ENCODE assay signal across 11 cellular contexts in genomic region chr10:102781921-102782542, GRCh38. TPM values are rescaled to one million over a fixed set of nuclear protein-coding genes. Genes with fewer than 3 reads are reported as not detected.
DNase-seq lines count a peak whose midpoint lies in the region; ATAC-seq and TF ChIP-seq lines count a peak whose summit lies in the region.
"Had no signal": no experiment of that assay in that cellular context is flagged by ENCODE, and none has a peak within 500 bp of the region (broad histone marks: within the 10 kb centered on the region; RNA-seq: fewer than 3 reads in every experiment).

No MANE protein-coding gene starts in this region.

- no peaks in the 10 kb centered on the region for H3K27me3 ChIP-seq in Panc1 (ENCODE audit: control insufficient read depth, insufficient read depth, low read length)
- no peaks in the 10 kb centered on the region for H3K27me3 ChIP-seq in thymus (ENCODE audit: control insufficient read depth, insufficient read depth)

- H3K9me3 ChIP-seq in Panc1 (ENCODE audit: control insufficient read depth, insufficient read depth, low read depth, low read length) = no peaks in the 10 kb centered on the region
- no peaks in the 10 kb centered on the region for H3K9me3 ChIP-seq in thymus (ENCODE audit: control insufficient read depth)

- TF ChIP-seq CTCF in Panc1 (IDR thresholded peaks at IDR 0.05) = no peak

- CTCF ChIA-PET in Panc1 (lab: Charles Lee) = no interaction called here

- whole genome bisulfite sequencing in thymus = 96% methylated on average over 6 of the region's 6 CpGs

- in situ Hi-C loops in Panc1 (cut with HindIII; ENCODE audit: low pct_unique_long_range_greater_than_20kb, low sequenced_read_pairs) = no loop called here

- H3K27ac ChIP-seq in Panc1 (ENCODE audit: low read length) (peak overlapping the region; percentile 80), thymus (ENCODE audit: low read depth) (peak overlapping the region; percentile 89)
- H3K27ac ChIP-seq: WERI-Rb-1 had no signal

- no TSS peak for BruUV-seq in Panc1 (replicated peaks; lab: Mats Ljungman, UMichigan)

- ATAC-seq in Panc1 (no peak), GM18870 (IDR thresholded peaks at IDR 0.05; ENCODE audit: unreplicated experiment) (no peak)

- H3K4me1 ChIP-seq in Panc1 (ENCODE audit: control insufficient read depth, insufficient read depth, low read length) (peaks cover 78% of the 10 kb centered on the region), thymus (ENCODE audit: control insufficient read depth, insufficient read depth, low read length) (peaks cover 8% of the 10 kb centered on the region)

- DNase-seq in Panc1 (ENCODE audit: low read depth, low spot score) (no peak), dermis microvascular lymphatic vessel endothelial cell (ENCODE audit: low read depth in 2 of 2) (peak; percentile 92 to 93), lung microvascular endothelial cell (ENCODE audit: low read depth in 2 of 2) (peak; percentile 81 to 96), NCI-H2029 treated with DMSO at 0.1 percent for 48 hours (lab: John Stamatoyannopoulos, UW) (no peak), NCI-H1092 (lab: John Stamatoyannopoulos, UW) (no peak), epidermal melanocyte (ENCODE audit: insufficient read length, low spot score) (no peak)
- DNase-seq: activated naive CD4-positive, alpha-beta T cell treated with anti-CD3 and anti-CD28 coated beads, Interleukin-2, amount 10 ng/mL, durations not matched to agents 7 days and 5 days; NCI-H524 treated with DMSO at 0.1 percent for 48 hours; WERI-Rb-1 had no signal

- H3K36me3 ChIP-seq in Panc1 (ENCODE audit: control insufficient read depth, insufficient read depth, low read length) (no peaks in the 10 kb centered on the region), thymus (ENCODE audit: control insufficient read depth, insufficient read depth) (peaks cover 8% of the 10 kb centered on the region)
- H3K36me3 ChIP-seq: WERI-Rb-1 had no signal

- POLR2A ChIA-PET in Panc1 (lab: Charles Lee) = no interaction called here

- intact Hi-C loops in Panc1 (cut with micrococcal nuclease; ENCODE audit: unreplicated experiment) = no loop called here

- H3K4me3 ChIP-seq in Panc1 (ENCODE audit: low read depth in 2 of 2, low read length in 2 of 2) (no peak overlapping the region), thymus (ENCODE audit: low read length) (no peak overlapping the region)

RNA-seq across cellular contexts. Expression of gene WBP1L, which starts 38.3 kb away (rescaled TPM):
- total RNA-seq in Panc1 (2021; ENCODE audit: unreplicated experiment) (91.3 TPM), dermis microvascular lymphatic vessel endothelial cell (35.8 and 81.3 TPM in 2 replicates), lung microvascular endothelial cell (31.8 and 38.9 TPM in 2 replicates)
- 99.5 TPM for polyA plus RNA-seq in Panc1 (2012; ENCODE audit: insufficient read length)
- 75.9 TPM for polyA plus RNA-seq in thymus

RNA-seq across cellular contexts. Expression of gene CYP17A1, which starts 55.2 kb away (rescaled TPM):
- total RNA-seq in Panc1 (2021; ENCODE audit: unreplicated experiment) = 2.1 TPM
- not detected for polyA plus RNA-seq in Panc1 (2012; ENCODE audit: insufficient read length)
- total RNA-seq in dermis microvascular lymphatic vessel endothelial cell = under 0.01 TPM in 1 of 2 replicates, not detected in the other
- not detected in 2 replicates for total RNA-seq in lung microvascular endothelial cell
- polyA plus RNA-seq in thymus = 0.32 TPM

Comparison
In these comparisons a context has a peak if more than half of its experiments do, and no peak if none do; other contexts are left out.
1. DNase-seq: peak in dermis microvascular lymphatic vessel endothelial cell (2 of 2) and lung microvascular endothelial cell (2 of 2); none in Panc1 (single experiment), NCI-H2029 treated with DMSO at 0.1 percent for 48 hours (single experiment), NCI-H1092 (single experiment) and epidermal melanocyte (single experiment).